ENCODE assay signal across 8 cellular contexts in the genomic region with DNA sequence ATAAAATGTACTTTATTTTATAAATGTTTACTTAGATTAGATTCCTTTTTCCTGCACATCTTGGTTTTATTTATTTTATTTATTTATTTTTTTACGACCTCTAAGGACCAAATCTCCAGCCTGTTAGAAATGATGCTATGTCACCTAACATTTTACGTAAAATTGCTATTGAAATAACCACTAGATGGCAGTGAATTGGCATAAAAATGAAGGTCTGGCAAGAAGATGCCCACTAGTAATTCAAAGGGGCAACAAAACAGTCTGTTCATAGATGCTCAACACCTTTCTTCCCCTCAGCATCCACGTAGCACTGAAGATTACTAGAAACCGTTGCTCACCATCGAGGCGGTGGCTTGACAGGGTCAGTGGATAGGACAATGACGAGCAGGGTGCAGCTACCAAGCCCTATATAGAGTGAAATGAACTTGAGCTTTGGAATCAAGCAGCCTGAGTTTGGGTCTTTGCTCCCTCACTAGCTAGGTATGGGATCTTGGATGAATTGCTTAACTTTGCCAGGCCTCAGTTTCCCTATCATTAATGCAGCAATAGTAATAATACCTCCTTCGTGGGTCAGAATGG.
DNase-seq lines count a peak whose midpoint lies in the region; ATAC-seq and TF ChIP-seq lines count a peak whose summit lies in the region.

No MANE protein-coding gene starts in this region.

- H3K27me3 Mint-ChIP-seq in chondrocyte (ENCODE audit: low read depth): no peaks in the 10 kb centered on the region
- H3K27me3 Mint-ChIP-seq in mesothelial cell of epicardium (ENCODE audit: low read depth): no peaks in the 10 kb centered on the region

- TF ChIP-seq CTCF in chondrocyte (IDR thresholded peaks at IDR 0.05): peak; percentile 93
- peak; percentile 68 for TF ChIP-seq CTCF in mesothelial cell of epicardium (IDR thresholded peaks at IDR 0.05; ENCODE audit: unreplicated experiment)

- no peak overlapping the region for H3K27ac Mint-ChIP-seq in chondrocyte (ENCODE audit: unreplicated experiment)
- H3K27ac Mint-ChIP-seq in mesothelial cell of epicardium: no peak overlapping the region

- no peak for DNase-seq in Right ventricle myocardium superior
- no peak for DNase-seq in cardiac septum (ENCODE audit: low spot score)
- DNase-seq in NCI-H345 (lab: John Stamatoyannopoulos, UW): peak; percentile 62
- no peak for DNase-seq in chondrocyte (ENCODE audit: low spot score)
- no peak for DNase-seq in mesothelial cell of epicardium (ENCODE audit: low spot score in 2 of 2, unreplicated experiment in 2 of 2)
- no peak for DNase-seq in stimulated activated CD4-positive, alpha-beta T cell treated with anti-CD3 and anti-CD28 coated beads, Interleukin-12 subunit alpha, Interleukin-12 subunit beta, amount 100 ng/mL, for 4 hours

- H3K4me3 Mint-ChIP-seq in chondrocyte (ENCODE audit: unreplicated experiment) (no peak overlapping the region), mesothelial cell of epicardium (no peak overlapping the region)

- H3K36me3 Mint-ChIP-seq in chondrocyte (ENCODE audit: low read depth) (peaks cover 1% of the 10 kb centered on the region), mesothelial cell of epicardium (peaks cover 11% of the 10 kb centered on the region)

- peaks cover 12% of the 10 kb centered on the region for H3K9me3 Mint-ChIP-seq in chondrocyte (ENCODE audit: low read depth)
- H3K9me3 Mint-ChIP-seq in mesothelial cell of epicardium: peaks cover 24% of the 10 kb centered on the region

- intact Hi-C loops in Right ventricle myocardium superior (cut with DNase I): loop anchor here (5.0 kb wide), 1 partner anchor 344 kb away; no protein-coding TSS in a partner anchor
- intact Hi-C loops in cardiac septum (cut with DNase I): loop anchor here (2.0 to 10.0 kb wide), 2 partner anchors 181 to 343 kb away; a partner anchor contains a TSS

- H3K4me1 Mint-ChIP-seq in chondrocyte (ENCODE audit: low read depth): peaks cover 6% of the 10 kb centered on the region
- peaks cover 36% of the 10 kb centered on the region for H3K4me1 Mint-ChIP-seq in mesothelial cell of epicardium

- ATAC-seq in Right ventricle myocardium superior (ENCODE audit: poor library complexity) (peak; percentile 39), HG03520 (IDR thresholded peaks at IDR 0.05; ENCODE audit: unreplicated experiment) (no peak), HG02798 (IDR thresholded peaks at IDR 0.05; ENCODE audit: poor library complexity, unreplicated experiment) (no peak)
